23 cellular contexts compared by ENCODE assay signal in the genomic region with DNA sequence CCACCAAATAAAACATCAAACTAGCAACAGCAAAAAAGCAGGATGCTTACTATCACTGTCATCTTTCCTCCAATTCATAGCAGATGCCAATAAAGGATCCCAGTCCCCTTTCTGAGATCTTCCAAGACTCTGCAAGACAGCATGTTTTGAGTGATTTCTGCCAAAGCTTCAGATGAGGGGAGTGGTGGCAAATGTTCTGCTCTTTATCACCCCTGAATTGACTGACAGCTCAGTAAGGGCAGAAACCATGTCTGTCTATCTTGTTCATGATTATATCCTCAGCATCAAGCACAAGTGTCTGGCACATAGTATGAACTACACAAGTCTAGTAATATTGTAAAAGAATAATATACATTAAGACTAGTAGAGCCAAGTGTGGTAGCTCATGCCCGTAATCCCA. TPM values are rescaled to one million over a fixed set of nuclear protein-coding genes. Genes with fewer than 3 reads are reported as not detected.
DNase-seq lines count a peak whose midpoint lies in the region; ATAC-seq and TF ChIP-seq lines count a peak whose summit lies in the region.
"Had no signal": no experiment of that assay in that cellular context is flagged by ENCODE, and none has a peak within 500 bp of the region (broad histone marks: within the 10 kb centered on the region; RNA-seq: fewer than 3 reads in every experiment).

No MANE protein-coding gene starts in this region.

- H3K4me1 ChIP-seq in CD8-positive, alpha-beta memory T cell (ENCODE audit: insufficient read depth, low read length): no peaks in the 10 kb centered on the region
- no peaks in the 10 kb centered on the region for H3K4me1 ChIP-seq in SK-N-SH (ENCODE audit: control insufficient read depth in 1 of 2, insufficient read depth in 2 of 2, low read depth in 1 of 2, low read length in 1 of 2)
- H3K4me1 ChIP-seq: esophagus muscularis mucosa, neural progenitor cell, uterus had no signal

- no peaks in the 10 kb centered on the region for H3K79me2 ChIP-seq in SK-N-SH (ENCODE audit: insufficient read depth)

- DNase-seq in T-helper 2 cell treated with Interferon-gamma antibody and Interleukin-4, amounts not matched to agents 5 μg/mL and 100 μg/mL, for 36 hours (ENCODE audit: low spot score): no peak
- DNase-seq in T-helper 2 cell (no peak), memory B cell (ENCODE audit: low spot score in 2 of 2) (no peak), NCI-H187 (lab: John Stamatoyannopoulos, UW) (no peak), SK-N-SH (no peak)
- no peak for DNase-seq in CD8-positive, alpha-beta memory T cell
- no peak for DNase-seq in activated CD8-positive, alpha-beta T cell treated with anti-CD3 and anti-CD28 coated beads, Interleukin-2, amount 10 ng/mL, durations not matched to agents 7 days and 5 days
- DNase-seq: 8988T; anterior cingulate cortex; caudate nucleus; effector CD4-positive, alpha-beta T cell; left colon; NCI-H1436; NCI-H2171 treated with DMSO at 0.1 percent for 48 hours; NCI-H69; psoas muscle; SHP77 treated with DMSO at 0.1 percent for 48 hours; small intestine; uterus had no signal

- no peaks in the 10 kb centered on the region for H3K9me2 ChIP-seq in SK-N-SH

- CTCF ChIA-PET in CD8-positive, alpha-beta memory T cell (lab: Charles Lee): no interaction called here
- CTCF ChIA-PET in activated CD8-positive, alpha-beta T cell treated with anti-CD3 and anti-CD28 coated beads, Interleukin-2, amount 10 ng/mL, durations not matched to agents 7 days and 5 days (lab: Charles Lee): interaction anchor here (0.9 to 3.2 kb wide), 6 partner anchors 16 to 869 kb away, joined by 3 to 11 read pairs (median 3); no protein-coding TSS in a partner anchor
- CTCF ChIA-PET in SK-N-SH (lab: Yijun Ruan, JAX): no interaction called here

- whole genome bisulfite sequencing in SK-N-SH (ENCODE audit: low lambda C conversion rate): 80% methylated on average over 1 of the region's 1 CpG

- no peaks in the 10 kb centered on the region for H3K36me3 Mint-ChIP-seq in T-helper 2 cell treated with Interferon-gamma antibody and Interleukin-4, amounts not matched to agents 5 μg/mL and 100 μg/mL, for 36 hours (ENCODE audit: low read depth)
- no peaks in the 10 kb centered on the region for H3K36me3 Mint-ChIP-seq in CD8-positive, alpha-beta memory T cell
- no peaks in the 10 kb centered on the region for H3K36me3 Mint-ChIP-seq in activated CD8-positive, alpha-beta T cell treated with anti-CD3 and anti-CD28 coated beads, Interleukin-2, amount 10 ng/mL, durations not matched to agents 7 days and 5 days (ENCODE audit: low read depth)
- peaks cover under 1% of the 10 kb centered on the region for H3K36me3 Mint-ChIP-seq in memory B cell
- H3K36me3 Mint-ChIP-seq: neural progenitor cell, WTC11 had no signal

- no peak overlapping the region for H3K9ac ChIP-seq in SK-N-SH
- H3K9ac ChIP-seq: neural progenitor cell had no signal

- H3K9me3 ChIP-seq in CD8-positive, alpha-beta memory T cell (ENCODE audit: low read length): no peaks in the 10 kb centered on the region
- no peaks in the 10 kb centered on the region for H3K9me3 ChIP-seq in SK-N-SH
- H3K9me3 ChIP-seq: esophagus muscularis mucosa, psoas muscle, uterus had no signal

- peak overlapping the region; percentile 19 for H3K4me3 Mint-ChIP-seq in T-helper 2 cell treated with Interferon-gamma antibody and Interleukin-4, amounts not matched to agents 5 μg/mL and 100 μg/mL, for 36 hours
- peak overlapping the region in 1 of 7 donors; percentile 53 for H3K4me3 Mint-ChIP-seq in CD8-positive, alpha-beta memory T cell
- peak overlapping the region; percentile 39 for H3K4me3 Mint-ChIP-seq in activated CD8-positive, alpha-beta T cell treated with anti-CD3 and anti-CD28 coated beads, Interleukin-2, amount 10 ng/mL, durations not matched to agents 7 days and 5 days
- H3K4me3 Mint-ChIP-seq in memory B cell: no peak overlapping the region
- H3K4me3 Mint-ChIP-seq: neural progenitor cell, WTC11 had no signal

- H3K27ac Mint-ChIP-seq in T-helper 2 cell treated with Interferon-gamma antibody and Interleukin-4, amounts not matched to agents 5 μg/mL and 100 μg/mL, for 36 hours: peak overlapping the region; percentile 76
- peak overlapping the region; percentile 45 to 94 (median 80) for H3K27ac Mint-ChIP-seq in CD8-positive, alpha-beta memory T cell
- peak overlapping the region; percentile 95 for H3K27ac Mint-ChIP-seq in activated CD8-positive, alpha-beta T cell treated with anti-CD3 and anti-CD28 coated beads, Interleukin-2, amount 10 ng/mL, durations not matched to agents 7 days and 5 days
- peak overlapping the region; percentile 93 for H3K27ac Mint-ChIP-seq in memory B cell
- H3K27ac Mint-ChIP-seq: neural progenitor cell, WTC11 had no signal

- no peak for TF ChIP-seq EP300 in SK-N-SH (IDR thresholded peaks at IDR 0.05; ENCODE audit: borderline replicate concordance in 1 of 2, low read depth in 1 of 2, low read length in 1 of 2)

- no peak overlapping the region for H3K4me3 ChIP-seq in CD8-positive, alpha-beta memory T cell (ENCODE audit: low read length)
- no peak overlapping the region for H3K4me3 ChIP-seq in SK-N-SH (ENCODE audit: low read depth in 2 of 2, low read length in 1 of 2)
- H3K4me3 ChIP-seq: esophagus muscularis mucosa, neural progenitor cell, psoas muscle, uterus had no signal

- H3F3A ChIP-seq in SK-N-SH (replicated peaks; ENCODE audit: insufficient read depth): no peaks in the 10 kb centered on the region

- H3K36me3 ChIP-seq in CD8-positive, alpha-beta memory T cell (ENCODE audit: insufficient read depth, low read length): no peaks in the 10 kb centered on the region
- no peaks in the 10 kb centered on the region for H3K36me3 ChIP-seq in SK-N-SH (replicated peaks in 1 of 2; ENCODE audit: control insufficient read depth in 1 of 2, insufficient read depth in 2 of 2, low read length in 1 of 2)
- H3K36me3 ChIP-seq: esophagus muscularis mucosa, neural progenitor cell, uterus had no signal

- H4K20me1 ChIP-seq in SK-N-SH (ENCODE audit: insufficient read depth): no peaks in the 10 kb centered on the region

- H3K4me2 ChIP-seq in SK-N-SH: no peak overlapping the region
- H3K4me2 ChIP-seq: neural progenitor cell had no signal

- peaks cover 23% of the 10 kb centered on the region for H3K4me1 Mint-ChIP-seq in T-helper 2 cell treated with Interferon-gamma antibody and Interleukin-4, amounts not matched to agents 5 μg/mL and 100 μg/mL, for 36 hours (ENCODE audit: low read depth)
- peaks cover 14 to 15% (median 15%) of the 10 kb centered on the region in 3 donors for H3K4me1 Mint-ChIP-seq in CD8-positive, alpha-beta memory T cell
- H3K4me1 Mint-ChIP-seq in activated CD8-positive, alpha-beta T cell treated with anti-CD3 and anti-CD28 coated beads, Interleukin-2, amount 10 ng/mL, durations not matched to agents 7 days and 5 days (ENCODE audit: low read depth): peaks cover 40% of the 10 kb centered on the region
- peaks cover 19% of the 10 kb centered on the region for H3K4me1 Mint-ChIP-seq in memory B cell
- H3K4me1 Mint-ChIP-seq: neural progenitor cell, WTC11 had no signal

- TF ChIP-seq RAD21 in SK-N-SH (IDR thresholded peaks at IDR 0.05; ENCODE audit: low read length): no peak

- no peaks in the 10 kb centered on the region for H3K9me3 Mint-ChIP-seq in T-helper 2 cell treated with Interferon-gamma antibody and Interleukin-4, amounts not matched to agents 5 μg/mL and 100 μg/mL, for 36 hours
- no peaks in the 10 kb centered on the region for H3K9me3 Mint-ChIP-seq in CD8-positive, alpha-beta memory T cell
- H3K9me3 Mint-ChIP-seq in activated CD8-positive, alpha-beta T cell treated with anti-CD3 and anti-CD28 coated beads, Interleukin-2, amount 10 ng/mL, durations not matched to agents 7 days and 5 days (ENCODE audit: insufficient read depth): no peaks in the 10 kb centered on the region
- H3K9me3 Mint-ChIP-seq in memory B cell: no peaks in the 10 kb centered on the region
- H3K9me3 Mint-ChIP-seq: neural progenitor cell, WTC11 had no signal

- peak; percentile 49 for ATAC-seq in activated CD8-positive, alpha-beta T cell treated with anti-CD3 and anti-CD28 coated beads, Interleukin-2, amount 10 ng/mL, durations not matched to agents 7 days and 5 days
- ATAC-seq in memory B cell (ENCODE audit: low read depth): no peak
- ATAC-seq in GM18520 (IDR thresholded peaks at IDR 0.05; ENCODE audit: unreplicated experiment): no peak
- ATAC-seq: left colon, psoas muscle, WTC11 had no signal

- no peak overlapping the region for H3K27ac ChIP-seq in CD8-positive, alpha-beta memory T cell (ENCODE audit: low read depth, low read length)
- no peak overlapping the region for H3K27ac ChIP-seq in SK-N-SH (ENCODE audit: low read depth in 2 of 2, low read length in 1 of 2)
- H3K27ac ChIP-seq: esophagus muscularis mucosa, neural progenitor cell, psoas muscle, uterus had no signal

- H2AFZ ChIP-seq in SK-N-SH (ENCODE audit: low read depth): no peak overlapping the region
- H2AFZ ChIP-seq: neural progenitor cell had no signal

- POLR2A ChIA-PET in CD8-positive, alpha-beta memory T cell (lab: Charles Lee): no interaction called here
- POLR2A ChIA-PET in activated CD8-positive, alpha-beta T cell treated with anti-CD3 and anti-CD28 coated beads, Interleukin-2, amount 10 ng/mL, durations not matched to agents 7 days and 5 days (lab: Charles Lee): no interaction called here
- POLR2A ChIA-PET in SK-N-SH (lab: Yijun Ruan, JAX): no interaction called here

- H3K27me3 Mint-ChIP-seq in T-helper 2 cell treated with Interferon-gamma antibody and Interleukin-4, amounts not matched to agents 5 μg/mL and 100 μg/mL, for 36 hours (ENCODE audit: low read depth): no peaks in the 10 kb centered on the region
- H3K27me3 Mint-ChIP-seq in CD8-positive, alpha-beta memory T cell: no peaks in the 10 kb centered on the region
- H3K27me3 Mint-ChIP-seq in activated CD8-positive, alpha-beta T cell treated with anti-CD3 and anti-CD28 coated beads, Interleukin-2, amount 10 ng/mL, durations not matched to agents 7 days and 5 days (ENCODE audit: low read depth): no peaks in the 10 kb centered on the region
- H3K27me3 Mint-ChIP-seq in memory B cell: no peaks in the 10 kb centered on the region

- no peak for TF ChIP-seq CTCF in SK-N-SH (IDR thresholded peaks at IDR 0.05)

- no peaks in the 10 kb centered on the region for H3K27me3 ChIP-seq in CD8-positive, alpha-beta memory T cell (ENCODE audit: insufficient read depth, low read length, poor library complexity, severe bottlenecking)
- no peaks in the 10 kb centered on the region for H3K27me3 ChIP-seq in SK-N-SH (ENCODE audit: insufficient read depth)
- H3K27me3 ChIP-seq: esophagus muscularis mucosa, neural progenitor cell, uterus had no signal

RNA-seq across cellular contexts. Expression of a gene that starts 33.9 kb away (rescaled TPM):
- total RNA-seq in CD8-positive, alpha-beta memory T cell: 10 to 100 TPM; 44.2 to 46.8 TPM
- polyA plus RNA-seq in CD8-positive, alpha-beta memory T cell: 15.9 TPM
- 10 to 100 TPM; 41.6 to 47.1 TPM for total RNA-seq in activated CD8-positive, alpha-beta T cell treated with anti-CD3 and anti-CD28 coated beads, Interleukin-2, amount 10 ng/mL, durations not matched to agents 7 days and 5 days
- polyA plus RNA-seq in SK-N-SH (2012; rRNA removed): 26.0 TPM in 2 replicates
- 8.6 and 13.0 TPM in 2 replicates for polyA plus RNA-seq in SK-N-SH (2012; cell fraction: cytosol; rRNA removed)
- 154 and 162 TPM in 2 replicates for polyA plus RNA-seq in SK-N-SH (2012; cell fraction: nucleus; rRNA removed)

RNA-seq across cellular contexts. Expression of a gene that starts 47.1 kb away (rescaled TPM):
- total RNA-seq in CD8-positive, alpha-beta memory T cell: 1 to 10 TPM; 6.4 to 6.5 TPM
- 5.1 TPM for polyA plus RNA-seq in CD8-positive, alpha-beta memory T cell
- total RNA-seq in activated CD8-positive, alpha-beta T cell treated with anti-CD3 and anti-CD28 coated beads, Interleukin-2, amount 10 ng/mL, durations not matched to agents 7 days and 5 days: 10 to 100 TPM; 11.6 to 15.0 TPM
- 2.5 and 2.7 TPM in 2 replicates for polyA plus RNA-seq in SK-N-SH (2012; rRNA removed)
- polyA plus RNA-seq in SK-N-SH (2012; cell fraction: cytosol; rRNA removed): 0.87 and 1.1 TPM in 2 replicates
- 15.4 and 17.6 TPM in 2 replicates for polyA plus RNA-seq in SK-N-SH (2012; cell fraction: nucleus; rRNA removed)
